In the genomic region with DNA sequence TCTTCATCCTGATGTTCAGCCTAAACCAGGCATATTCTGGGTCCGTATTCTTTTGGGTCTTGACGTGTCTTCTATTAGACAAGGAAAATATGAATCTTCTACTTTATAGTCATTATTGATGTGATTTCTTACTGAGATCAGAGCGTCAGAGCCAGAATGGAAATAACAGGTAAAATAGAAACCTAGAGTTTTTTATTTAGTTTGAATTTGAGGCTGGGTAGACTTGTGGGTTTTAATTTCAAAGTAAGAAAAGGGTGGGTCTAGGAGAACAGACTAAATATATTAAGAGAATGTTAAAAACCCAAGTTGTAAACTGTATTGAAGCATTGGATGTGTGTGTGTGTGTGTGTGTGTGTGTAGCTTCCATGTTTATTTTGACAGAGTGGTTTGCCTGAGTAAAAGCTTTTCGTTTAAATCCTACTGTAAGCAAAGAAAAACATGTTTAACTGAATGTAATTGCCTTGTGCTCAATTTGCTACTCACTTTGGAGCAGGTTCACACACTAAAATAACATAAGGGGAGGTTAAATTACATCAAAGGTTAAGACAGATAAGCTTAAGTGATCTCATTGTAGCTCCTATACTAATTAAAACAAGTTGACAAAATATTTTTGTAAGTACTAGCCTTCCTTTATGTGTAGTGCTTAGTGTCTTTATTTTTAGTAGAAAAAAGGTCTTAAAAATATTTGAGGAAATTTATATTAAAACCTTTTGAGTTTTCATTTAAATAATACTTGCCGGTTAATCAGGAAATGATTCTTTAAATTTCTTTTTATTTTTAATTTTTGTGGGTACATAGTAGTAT, we compare ENCODE assay signal across 11 cellular contexts. TPM values are rescaled to one million over a fixed set of nuclear protein-coding genes. Genes with fewer than 3 reads are reported as not detected.
DNase-seq lines count a peak whose midpoint lies in the region; ATAC-seq, FAIRE-seq and TF ChIP-seq lines count a peak whose summit lies in the region.
"Had no signal": no experiment of that assay in that cellular context is flagged by ENCODE, and none has a peak within 500 bp of the region (broad histone marks: within the 10 kb centered on the region; RNA-seq: fewer than 3 reads in every experiment).

No MANE protein-coding gene starts in this region.

- no peaks in the 10 kb centered on the region for H3K9me3 ChIP-seq in adrenal gland (replicated peaks in 1 of 3)

- H3K4me3 Mint-ChIP-seq in activated naive CD8-positive, alpha-beta T cell treated with anti-CD3 and anti-CD28 coated beads, Interleukin-2, amount 10 ng/mL, durations not matched to agents 7 days and 5 days = peak overlapping the region; percentile 84
- H3K4me3 Mint-ChIP-seq in naive B cell = peak overlapping the region in 2 of 8 donors; percentile 16 to 32

- no peak for TF ChIP-seq CTCF in D721Med (IDR thresholded peaks at IDR 0.05; ENCODE audit: insufficient read depth, missing control alignments)
- no peak for TF ChIP-seq CTCF in lower leg skin (IDR thresholded peaks at IDR 0.05)
- TF ChIP-seq CTCF in adrenal gland (IDR thresholded peaks at IDR 0.05) = no peak

- H3K27ac ChIP-seq in adrenal gland = no peak overlapping the region
- H3K27ac ChIP-seq: cardiac muscle cell had no signal

- intact Hi-C loops in lower leg skin (cut with DNase I; ENCODE audit: low total_unique reads) (no loop called here), adrenal gland (cut with DNase I) (no loop called here)

- peak; percentile 31 for ATAC-seq in activated naive CD8-positive, alpha-beta T cell treated with anti-CD3 and anti-CD28 coated beads, Interleukin-2, amount 10 ng/mL, durations not matched to agents 7 days and 5 days (ENCODE audit: low read depth)
- ATAC-seq in naive B cell (ENCODE audit: low read depth in 2 of 2) (no peak), HG03039 (IDR thresholded peaks at IDR 0.05; ENCODE audit: unreplicated experiment) (no peak)

- TF ChIP-seq POLR2A in lower leg skin (IDR thresholded peaks at IDR 0.05) (no peak), adrenal gland (IDR thresholded peaks at IDR 0.05) (no peak)

- peaks cover 61% of the 10 kb centered on the region for H3K4me1 Mint-ChIP-seq in activated naive CD8-positive, alpha-beta T cell treated with anti-CD3 and anti-CD28 coated beads, Interleukin-2, amount 10 ng/mL, durations not matched to agents 7 days and 5 days
- peaks cover 62 to 79% (median 77%) of the 10 kb centered on the region in 3 donors for H3K4me1 Mint-ChIP-seq in naive B cell

- H3K9me3 Mint-ChIP-seq in activated naive CD8-positive, alpha-beta T cell treated with anti-CD3 and anti-CD28 coated beads, Interleukin-2, amount 10 ng/mL, durations not matched to agents 7 days and 5 days = no peaks in the 10 kb centered on the region
- H3K9me3 Mint-ChIP-seq in naive B cell = no peaks in the 10 kb centered on the region

- peak; percentile 78 for FAIRE-seq in D721Med (lab: Jason Lieb, UNC)

- H3K36me3 Mint-ChIP-seq in activated naive CD8-positive, alpha-beta T cell treated with anti-CD3 and anti-CD28 coated beads, Interleukin-2, amount 10 ng/mL, durations not matched to agents 7 days and 5 days = peaks cover 11% of the 10 kb centered on the region
- H3K36me3 Mint-ChIP-seq in naive B cell = peaks cover 7 to 8% of the 10 kb centered on the region in 2 donors

- H3K27me3 ChIP-seq in adrenal gland = no peaks in the 10 kb centered on the region
- H3K27me3 ChIP-seq: cardiac muscle cell had no signal

- DNase-seq in D721Med (ENCODE audit: insufficient read length, low spot score) (no peak), NCI-H1417 treated with DMSO at 0.1 percent for 48 hours (lab: John Stamatoyannopoulos, UW) (peak; percentile 28), naive B cell (no peak), lower leg skin (ENCODE audit: low spot score in 2 of 2) (no peak), NCI-H526 (lab: John Stamatoyannopoulos, UW) (no peak), adrenal gland (no peak)
- DNase-seq in activated naive CD8-positive, alpha-beta T cell treated with anti-CD3 and anti-CD28 coated beads, Interleukin-2, amount 10 ng/mL, durations not matched to agents 7 days and 5 days = no peak
- DNase-seq: NCI-H526 treated with DMSO at 0.1 percent for 48 hours, occipital lobe had no signal

- H3K4me1 ChIP-seq in adrenal gland (replicated peaks in 1 of 2) = peaks cover 0 to 47% of the 10 kb centered on the region in 2 donors

- no peaks in the 10 kb centered on the region for H3K27me3 Mint-ChIP-seq in activated naive CD8-positive, alpha-beta T cell treated with anti-CD3 and anti-CD28 coated beads, Interleukin-2, amount 10 ng/mL, durations not matched to agents 7 days and 5 days
- H3K27me3 Mint-ChIP-seq in naive B cell = no peaks in the 10 kb centered on the region

- peak overlapping the region; percentile 63 for H3K27ac Mint-ChIP-seq in activated naive CD8-positive, alpha-beta T cell treated with anti-CD3 and anti-CD28 coated beads, Interleukin-2, amount 10 ng/mL, durations not matched to agents 7 days and 5 days
- peak overlapping the region in 5 of 6 donors; percentile 2 to 86 (median 44) for H3K27ac Mint-ChIP-seq in naive B cell

- 63 to 75% methylated on average over 5 of the region's 5 CpGs for WGBS in lower leg skin, 2 donors
- 60 to 81% (median 63%) methylated on average over 5 of the region's 5 CpGs for WGBS in adrenal gland, 4 donors

- no peaks in the 10 kb centered on the region for H3K36me3 ChIP-seq in adrenal gland (replicated peaks in 1 of 2)
- H3K36me3 ChIP-seq: cardiac muscle cell had no signal

- POLR2A ChIA-PET in activated naive CD8-positive, alpha-beta T cell treated with anti-CD3 and anti-CD28 coated beads, Interleukin-2, amount 10 ng/mL, durations not matched to agents 7 days and 5 days (lab: Charles Lee) = interaction anchor here (2.1 to 4.5 kb wide), 2 partner anchors 10 to 14 kb away, joined by 10 to 23 read pairs; no protein-coding TSS in a partner anchor

- H3K4me3 ChIP-seq in lower leg skin (ENCODE audit: low read depth, poor library complexity, severe bottlenecking) (no peak overlapping the region), adrenal gland (no peak overlapping the region)
- H3K4me3 ChIP-seq: cardiac muscle cell had no signal

RNA-seq across cellular contexts. Expression of a gene that starts 17.4 kb away (rescaled TPM):
- total RNA-seq in activated naive CD8-positive, alpha-beta T cell treated with anti-CD3 and anti-CD28 coated beads, Interleukin-2, amount 10 ng/mL, durations not matched to agents 7 days and 5 days = 10 to 100 TPM; 73.3 to 78.2 TPM
- polyA plus RNA-seq in naive B cell (ENCODE audit: low read depth in 6 of 6) = 1 to 10 TPM; 4.0 to 6.2 (median 4.6) TPM
- 10 to 100 TPM; 80.3 to 99.5 (median 86.5) TPM for total RNA-seq in lower leg skin
- total RNA-seq in adrenal gland = 10 to 100 TPM; 13.6 to 30.0 (median 24.7) TPM
- polyA plus RNA-seq in adrenal gland = 10 to 100 TPM in 1 of 3 donors, 1 to 10 TPM in 2; 6.5 to 10.0 (median 7.5) TPM
